Comparison of ENCODE assay signal across 17 cellular contexts in genomic region chr1:185559151-185559550, GRCh38.
DNase-seq lines count a peak whose midpoint lies in the region; ATAC-seq and TF ChIP-seq lines count a peak whose summit lies in the region.
"Had no signal": no experiment of that assay in that cellular context is flagged by ENCODE, and none has a peak within 500 bp of the region (broad histone marks: within the 10 kb centered on the region; RNA-seq: fewer than 3 reads in every experiment).

No MANE protein-coding gene starts in this region.

- ATAC-seq in GM18511 (IDR thresholded peaks at IDR 0.05; ENCODE audit: unreplicated experiment), result no peak
- ATAC-seq in GM19023 (IDR thresholded peaks at IDR 0.05; ENCODE audit: unreplicated experiment), result no peak

- H3K4me1 ChIP-seq in adipocyte (ENCODE audit: control insufficient read depth, insufficient read depth, low read length), result peaks cover 22% of the 10 kb centered on the region
- H3K4me1 ChIP-seq in hepatocyte (ENCODE audit: insufficient read depth), result no peaks in the 10 kb centered on the region
- H3K4me1 ChIP-seq: right atrium auricular region, testis, vagina had no signal

- CTCF ChIA-PET in activated CD4-positive, alpha-beta memory T cell treated with anti-CD3 and anti-CD28 coated beads, Interleukin-2, amount 10 ng/mL, durations not matched to agents 7 days and 5 days (lab: Charles Lee), result interaction anchor here (0.6 to 3.0 kb wide), 15 partner anchors 11 to 728 kb away, joined by 3 to 29 read pairs (median 5); partner anchors contain the start of gene IVNS1ABP
- CTCF ChIA-PET in activated CD4-positive, alpha-beta memory T cell treated with anti-CD3 and anti-CD28 coated beads for 36 hours (lab: Charles Lee), result interaction anchor here (0.9 to 3.0 kb wide), 3 partner anchors 36 to 215 kb away, joined by 3 to 22 read pairs (median 3); no protein-coding TSS in a partner anchor

- POLR2A ChIA-PET in activated CD4-positive, alpha-beta memory T cell treated with anti-CD3 and anti-CD28 coated beads, Interleukin-2, amount 10 ng/mL, durations not matched to agents 7 days and 5 days (lab: Charles Lee), result interaction anchor here (1.2 to 3.9 kb wide), 11 partner anchors 8 to 245 kb away, joined by 3 to 62 read pairs (median 5); partner anchors contain the start of gene IVNS1ABP
- POLR2A ChIA-PET in activated CD4-positive, alpha-beta memory T cell treated with anti-CD3 and anti-CD28 coated beads for 36 hours (lab: Charles Lee), result interaction anchor here (3.3 kb wide), 1 partner anchor 242 kb away, joined by 15 read pairs; the partner anchor contains the start of gene IVNS1ABP

- no peak overlapping the region for H3K9ac ChIP-seq in adipocyte (ENCODE audit: low read length)
- H3K9ac ChIP-seq: BLaER1 had no signal

- peaks cover 48% of the 10 kb centered on the region for H3K4me1 Mint-ChIP-seq in activated CD4-positive, alpha-beta memory T cell treated with anti-CD3 and anti-CD28 coated beads, Interleukin-2, amount 10 ng/mL, durations not matched to agents 7 days and 5 days
- peaks cover 36% of the 10 kb centered on the region for H3K4me1 Mint-ChIP-seq in activated CD4-positive, alpha-beta memory T cell treated with anti-CD3 and anti-CD28 coated beads for 36 hours (ENCODE audit: low read depth)
- no peaks in the 10 kb centered on the region for H3K4me1 Mint-ChIP-seq in nephron

- H3K9me3 Mint-ChIP-seq in activated CD4-positive, alpha-beta memory T cell treated with anti-CD3 and anti-CD28 coated beads, Interleukin-2, amount 10 ng/mL, durations not matched to agents 7 days and 5 days, result no peaks in the 10 kb centered on the region
- no peaks in the 10 kb centered on the region for H3K9me3 Mint-ChIP-seq in activated CD4-positive, alpha-beta memory T cell treated with anti-CD3 and anti-CD28 coated beads for 36 hours
- no peaks in the 10 kb centered on the region for H3K9me3 Mint-ChIP-seq in nephron
- H3K9me3 Mint-ChIP-seq: stimulated activated memory B cell treated with anti-CD40 and anti-IgM and Interleukin-4, amounts not matched to agents 10 μg/mL and 1 μg/mL and 100 μg/mL, for 72 hours had no signal

- no peak overlapping the region for H2AFZ ChIP-seq in hepatocyte

- no peak overlapping the region for H3K4me3 ChIP-seq in adipocyte (ENCODE audit: low read length)
- no peak overlapping the region for H3K4me3 ChIP-seq in hepatocyte
- H3K4me3 ChIP-seq: BLaER1, heart left ventricle, right atrium auricular region, testis, vagina had no signal

- H3K36me3 ChIP-seq in adipocyte (ENCODE audit: control insufficient read depth, insufficient read depth, low read length, severe bottlenecking) (no peaks in the 10 kb centered on the region), hepatocyte (replicated peaks; ENCODE audit: insufficient read depth, low read depth) (no peaks in the 10 kb centered on the region)
- H3K36me3 ChIP-seq: BLaER1, heart left ventricle, right atrium auricular region, vagina had no signal

- no peaks in the 10 kb centered on the region for H3K27me3 ChIP-seq in adipocyte (replicated peaks; ENCODE audit: control insufficient read depth, insufficient read depth, low read length)
- no peaks in the 10 kb centered on the region for H3K27me3 ChIP-seq in hepatocyte
- H3K27me3 ChIP-seq: BLaER1, heart left ventricle, right atrium auricular region, testis, vagina had no signal

- no peak overlapping the region for H3K4me2 ChIP-seq in hepatocyte

- intact Hi-C loops in activated CD4-positive, alpha-beta memory T cell treated with anti-CD3 and anti-CD28 coated beads for 36 hours (cut with micrococcal nuclease), result no loop called here

- no peaks in the 10 kb centered on the region for H3K9me2 ChIP-seq in hepatocyte (replicated peaks; ENCODE audit: insufficient read depth)

- no peak overlapping the region for H3K4me3 Mint-ChIP-seq in activated CD4-positive, alpha-beta memory T cell treated with anti-CD3 and anti-CD28 coated beads, Interleukin-2, amount 10 ng/mL, durations not matched to agents 7 days and 5 days
- no peak overlapping the region for H3K4me3 Mint-ChIP-seq in activated CD4-positive, alpha-beta memory T cell treated with anti-CD3 and anti-CD28 coated beads for 36 hours
- H3K4me3 Mint-ChIP-seq in nephron, result no peak overlapping the region
- H3K4me3 Mint-ChIP-seq: stimulated activated memory B cell treated with anti-CD40 and anti-IgM and Interleukin-4, amounts not matched to agents 10 μg/mL and 1 μg/mL and 100 μg/mL, for 72 hours had no signal

- no peaks in the 10 kb centered on the region for H3K27me3 Mint-ChIP-seq in activated CD4-positive, alpha-beta memory T cell treated with anti-CD3 and anti-CD28 coated beads, Interleukin-2, amount 10 ng/mL, durations not matched to agents 7 days and 5 days
- no peaks in the 10 kb centered on the region for H3K27me3 Mint-ChIP-seq in activated CD4-positive, alpha-beta memory T cell treated with anti-CD3 and anti-CD28 coated beads for 36 hours
- H3K27me3 Mint-ChIP-seq in nephron (ENCODE audit: low read depth), result peaks cover 3% of the 10 kb centered on the region
- H3K27me3 Mint-ChIP-seq: stimulated activated memory B cell treated with anti-CD40 and anti-IgM and Interleukin-4, amounts not matched to agents 10 μg/mL and 1 μg/mL and 100 μg/mL, for 72 hours had no signal

- peaks cover 7% of the 10 kb centered on the region for H3K36me3 Mint-ChIP-seq in activated CD4-positive, alpha-beta memory T cell treated with anti-CD3 and anti-CD28 coated beads, Interleukin-2, amount 10 ng/mL, durations not matched to agents 7 days and 5 days (ENCODE audit: low read depth)
- H3K36me3 Mint-ChIP-seq in activated CD4-positive, alpha-beta memory T cell treated with anti-CD3 and anti-CD28 coated beads for 36 hours, result no peaks in the 10 kb centered on the region
- no peaks in the 10 kb centered on the region for H3K36me3 Mint-ChIP-seq in nephron (ENCODE audit: low read depth)
- H3K36me3 Mint-ChIP-seq: stimulated activated memory B cell treated with anti-CD40 and anti-IgM and Interleukin-4, amounts not matched to agents 10 μg/mL and 1 μg/mL and 100 μg/mL, for 72 hours had no signal

- H3K79me2 ChIP-seq in hepatocyte, result no peaks in the 10 kb centered on the region

- H3K9me3 ChIP-seq in adipocyte (ENCODE audit: control insufficient read depth, low read length) (no peaks in the 10 kb centered on the region), hepatocyte (ENCODE audit: low read depth) (no peaks in the 10 kb centered on the region)
- H3K9me3 ChIP-seq: BLaER1, heart left ventricle, right atrium auricular region, testis, vagina had no signal

- no peak for TF ChIP-seq CTCF in nephron (IDR thresholded peaks at IDR 0.05; ENCODE audit: unreplicated experiment in 3 of 3)
- TF ChIP-seq CTCF in hepatocyte (IDR thresholded peaks at IDR 0.05; ENCODE audit: poor library complexity), result no peak

- no peaks in the 10 kb centered on the region for H4K20me1 ChIP-seq in hepatocyte (ENCODE audit: insufficient read depth, poor library complexity, severe bottlenecking)
- H4K20me1 ChIP-seq: BLaER1 had no signal

- WGBS in hepatocyte (ENCODE audit: low lambda C conversion rate, missing lambda C conversion rate), result 84% methylated on average over 1 of the region's 1 CpG

- no peak for DNase-seq in activated CD4-positive, alpha-beta memory T cell treated with anti-CD3 and anti-CD28 coated beads, Interleukin-2, amount 10 ng/mL, durations not matched to agents 7 days and 5 days
- no peak for DNase-seq in activated CD4-positive, alpha-beta memory T cell treated with anti-CD3 and anti-CD28 coated beads for 36 hours
- DNase-seq in NCI-H526 treated with DMSO at 0.1 percent for 48 hours (lab: John Stamatoyannopoulos, UW), result peak; percentile 74
- DNase-seq in adipocyte (ENCODE audit: low read depth), result peak; percentile 66
- DNase-seq in hepatocyte (ENCODE audit: low spot score), result no peak
- DNase-seq: DMS 273 treated with DMSO at 0.1 percent for 48 hours, NCI-H1105 treated with DMSO at 0.1 percent for 48 hours, NCI-H2227 treated with DMSO at 0.1 percent for 48 hours had no signal

- no peak overlapping the region for H3K27ac ChIP-seq in hepatocyte
- H3K27ac ChIP-seq: BLaER1, right atrium auricular region, testis, vagina had no signal

- H3K27ac Mint-ChIP-seq in activated CD4-positive, alpha-beta memory T cell treated with anti-CD3 and anti-CD28 coated beads, Interleukin-2, amount 10 ng/mL, durations not matched to agents 7 days and 5 days, result peak overlapping the region; percentile 86
- H3K27ac Mint-ChIP-seq in activated CD4-positive, alpha-beta memory T cell treated with anti-CD3 and anti-CD28 coated beads for 36 hours, result no peak overlapping the region
- peak overlapping the region; percentile 73 to 86 (median 79) for H3K27ac Mint-ChIP-seq in nephron
- H3K27ac Mint-ChIP-seq: stimulated activated memory B cell treated with anti-CD40 and anti-IgM and Interleukin-4, amounts not matched to agents 10 μg/mL and 1 μg/mL and 100 μg/mL, for 72 hours had no signal

Comparison
In these comparisons a context has a peak if more than half of its experiments do, and no peak if none do; other contexts are left out.
1. DNase-seq: peak in NCI-H526 treated with DMSO at 0.1 percent for 48 hours (single experiment) and adipocyte (single experiment); none in activated CD4-positive, alpha-beta memory T cell treated with anti-CD3 and anti-CD28 coated beads, Interleukin-2, amount 10 ng/mL, durations not matched to agents 7 days and 5 days (single experiment), activated CD4-positive, alpha-beta memory T cell treated with anti-CD3 and anti-CD28 coated beads for 36 hours (single experiment) and hepatocyte (single experiment).